Comparison of ENCODE assay signal across 8 cellular contexts in genomic region chr7:55593515-55594318, GRCh38. TPM values are rescaled to one million over a fixed set of nuclear protein-coding genes. Genes with fewer than 3 reads are reported as not detected.
DNase-seq lines count a peak whose midpoint lies in the region; ATAC-seq, FAIRE-seq and TF ChIP-seq lines count a peak whose summit lies in the region.

No MANE protein-coding gene starts in this region.

- no peaks in the 10 kb centered on the region for H3K36me3 Mint-ChIP-seq in CD4-positive, alpha-beta memory T cell

- no peak overlapping the region for H3K4me3 Mint-ChIP-seq in CD4-positive, alpha-beta memory T cell

- in situ Hi-C loops in astrocyte of the cerebellum (cut with HindIII; ENCODE audit: low sequenced_read_pairs), result no loop called here

- H3K4me1 Mint-ChIP-seq in CD4-positive, alpha-beta memory T cell, result peaks cover 7 to 24% (median 15%) of the 10 kb centered on the region in 4 donors

- H3K4me2 ChIP-seq in Loucy (ENCODE audit: low read depth, low read length, poor library complexity, severe bottlenecking) (no peak overlapping the region), keratinocyte (ENCODE audit: control insufficient read depth, extremely low read depth, insufficient read depth, low read depth, low read length) (no peak overlapping the region)

- H3K27me3 Mint-ChIP-seq in CD4-positive, alpha-beta memory T cell, result peaks cover 4 to 6% of the 10 kb centered on the region in 2 donors

- dilution Hi-C loops in keratinocyte (cut with MboI; ENCODE audit: extremely low pct_ligation_motif_present, low sequenced_read_pairs), result no loop called here

- peak; percentile 85 for TF ChIP-seq CTCF in Loucy (conservative IDR thresholded peaks at IDR 0.05; ENCODE audit: low read length)
- peak; percentile 75 for TF ChIP-seq CTCF in astrocyte of the cerebellum (IDR thresholded peaks at IDR 0.05; ENCODE audit: low read depth, low read length, missing control alignments)
- peak; percentile 89 to 96 (median 90) for TF ChIP-seq CTCF in keratinocyte (optimal IDR thresholded peaks at IDR 0.05 in 1 of 3, IDR thresholded peaks at IDR 0.05 in 1 of 3, conservative IDR thresholded peaks at IDR 0.05 in 1 of 3; ENCODE audit: extremely low read depth in 1 of 3, insufficient read depth in 2 of 3, low read length in 3 of 3)

- no peak overlapping the region for H3K27ac Mint-ChIP-seq in CD4-positive, alpha-beta memory T cell

- H3K9me1 ChIP-seq in keratinocyte (ENCODE audit: control insufficient read depth, extremely low read depth, insufficient read depth, low read length), result no peaks in the 10 kb centered on the region

- H3K9ac ChIP-seq in Loucy (ENCODE audit: low read depth, low read length, poor library complexity, severe bottlenecking) (no peak overlapping the region), keratinocyte (ENCODE audit: control insufficient read depth, extremely low read depth, insufficient read depth, low read length) (no peak overlapping the region)

- no peak for FAIRE-seq in keratinocyte (lab: Jason Lieb, UNC)

- POLR2A ChIA-PET in CD4-positive, alpha-beta memory T cell (lab: Charles Lee; ENCODE audit: partially characterized antibody), result interaction anchor here (1.0 to 2.5 kb wide), 3 partner anchors 21 to 61 kb away, joined by 3 to 10 read pairs (median 4); partner anchors contain the start of gene VOPP1

- ATAC-seq in GM19395 (IDR thresholded peaks at IDR 0.05; ENCODE audit: unreplicated experiment) (peak; percentile 60), GM18873 (IDR thresholded peaks at IDR 0.05; ENCODE audit: low FRiP score, unreplicated experiment) (no peak)

- no peaks in the 10 kb centered on the region for H3K9me3 ChIP-seq in CD4-positive, alpha-beta memory T cell (ENCODE audit: control insufficient read depth in 1 of 2, low read length in 2 of 2)
- H3K9me3 ChIP-seq in Loucy (ENCODE audit: insufficient read depth, low read depth, low read length), result no peaks in the 10 kb centered on the region
- H3K9me3 ChIP-seq in keratinocyte (ENCODE audit: control insufficient read depth, low read depth, low read length), result no peaks in the 10 kb centered on the region

- peaks cover 17% of the 10 kb centered on the region for H3K4me1 ChIP-seq in CD4-positive, alpha-beta memory T cell (ENCODE audit: insufficient read depth, low read length)
- H3K4me1 ChIP-seq in Loucy (ENCODE audit: insufficient read depth, low read length, poor library complexity, severe bottlenecking) (no peaks in the 10 kb centered on the region), keratinocyte (ENCODE audit: control insufficient read depth, extremely low read depth, insufficient read depth, low read length) (no peaks in the 10 kb centered on the region)

- H3F3A ChIP-seq in Loucy (ENCODE audit: low read depth), result no peaks in the 10 kb centered on the region

- no peaks in the 10 kb centered on the region for H3K79me2 ChIP-seq in Loucy (ENCODE audit: insufficient read depth, low read length)
- H3K79me2 ChIP-seq in keratinocyte (ENCODE audit: control insufficient read depth, insufficient read depth, low read length), result no peaks in the 10 kb centered on the region

- peaks cover 0 to 2% (median 0%) of the 10 kb centered on the region in 8 donors for H3K9me3 Mint-ChIP-seq in CD4-positive, alpha-beta memory T cell

- H3K4me3 ChIP-seq in CD4-positive, alpha-beta memory T cell (ENCODE audit: low read length in 2 of 2), result no peak overlapping the region
- H3K4me3 ChIP-seq in Loucy (ENCODE audit: low read length, poor library complexity, severe bottlenecking) (no peak overlapping the region), astrocyte of the cerebellum (ENCODE audit: low read depth, low read length) (no peak overlapping the region), keratinocyte (ENCODE audit: control insufficient read depth in 2 of 3, extremely low read depth in 1 of 3, insufficient read depth in 2 of 3, low read depth in 1 of 3, low read length in 3 of 3) (no peak overlapping the region)

- H3K27ac ChIP-seq in CD4-positive, alpha-beta memory T cell (ENCODE audit: low read depth, low read length), result no peak overlapping the region
- no peak overlapping the region for H3K27ac ChIP-seq in keratinocyte (ENCODE audit: control insufficient read depth, insufficient read depth, low read length)

- H3K27me3 ChIP-seq in CD4-positive, alpha-beta memory T cell (ENCODE audit: insufficient read depth, low read length), result no peaks in the 10 kb centered on the region
- H3K27me3 ChIP-seq in Loucy (ENCODE audit: insufficient read depth, low read length, poor library complexity, severe bottlenecking) (no peaks in the 10 kb centered on the region), keratinocyte (ENCODE audit: control insufficient read depth, extremely low read depth, insufficient read depth, low read length) (peaks cover 17% of the 10 kb centered on the region)

- CTCF ChIA-PET in CD4-positive, alpha-beta memory T cell (lab: Charles Lee; ENCODE audit: partially characterized antibody), result interaction anchor here (0.6 to 4.6 kb wide), 25 partner anchors 11 to 471 kb away, joined by 3 to 23 read pairs (median 4); partner anchors contain the start of gene VOPP1

- no peaks in the 10 kb centered on the region for H3K9me2 ChIP-seq in Loucy (replicated peaks; ENCODE audit: low read depth, low read length)

- H4K20me1 ChIP-seq in Loucy (ENCODE audit: insufficient read depth, low read length, poor library complexity, severe bottlenecking), result no peaks in the 10 kb centered on the region
- no peaks in the 10 kb centered on the region for H4K20me1 ChIP-seq in keratinocyte (ENCODE audit: control insufficient read depth, extremely low read depth, insufficient read depth, low read length)

- peak; percentile 50 to 67 (median 55) for DNase-seq in CD4-positive, alpha-beta memory T cell
- DNase-seq in T-helper 2 cell (peak; percentile 25 to 63 (median 52)), astrocyte of the cerebellum (ENCODE audit: low read depth) (no peak), keratinocyte (ENCODE audit: low read depth, low spot score) (no peak)
- peak; percentile 79 for DNase-seq in stimulated activated CD4-positive, alpha-beta T cell treated with anti-CD3 and anti-CD28 coated beads, Interleukin-4, amount 100 ng/mL, for 24 hours

- intact Hi-C loops in CD4-positive, alpha-beta memory T cell (cut with micrococcal nuclease), result loop anchor here (1.0 to 2.0 kb wide), 3 partner anchors 21 to 160 kb away; partner anchors contain the start of gene VOPP1

- no peaks in the 10 kb centered on the region for H3K36me3 ChIP-seq in CD4-positive, alpha-beta memory T cell (ENCODE audit: insufficient read depth, low read length)
- H3K36me3 ChIP-seq in Loucy (ENCODE audit: insufficient read depth, low read length) (no peaks in the 10 kb centered on the region), keratinocyte (ENCODE audit: control insufficient read depth in 2 of 2, extremely low read depth in 1 of 2, insufficient read depth in 2 of 2, low read length in 2 of 2) (no peaks in the 10 kb centered on the region)

- H2AFZ ChIP-seq in Loucy (ENCODE audit: low read length), result peak overlapping the region; percentile 55; the same call in 1 of the 2 replicates
- H2AFZ ChIP-seq in keratinocyte (ENCODE audit: control insufficient read depth, low read length), result no peak overlapping the region

RNA-seq across cellular contexts. Expression of gene VOPP1, which starts 21.4 kb away (rescaled TPM):
- 10 to 100 TPM; 91.0 to 98.7 TPM for total RNA-seq in CD4-positive, alpha-beta memory T cell
- 10 to 100 TPM; 43.0 to 90.4 TPM for polyA plus RNA-seq in CD4-positive, alpha-beta memory T cell
- polyA plus RNA-seq in keratinocyte, result 34.2 to 60.4 TPM (median 49.2 TPM) in 3 replicates
- polyA plus RNA-seq in keratinocyte (2011; ENCODE audit: low read depth), result 7.2 TPM
- polyA plus RNA-seq in keratinocyte (2011; cell fraction: cytosol; rRNA removed), result 42.3 and 47.9 TPM in 2 replicates
- 34.4 and 35.2 TPM in 2 replicates for polyA plus RNA-seq in keratinocyte (2011; cell fraction: nucleus; rRNA removed)
- 17.1 and 63.0 TPM in 2 replicates for polyA plus RNA-seq in keratinocyte (2012; ENCODE audit: low replicate concordance)
- polyA minus RNA-seq in keratinocyte, result 60.1 to 103 TPM (median 80.4 TPM) in 3 replicates
- polyA minus RNA-seq in keratinocyte (2011; cell fraction: cytosol; rRNA and poly(A)+ RNA removed), result 69.4 TPM
- 39.7 and 54.4 TPM in 2 replicates for polyA minus RNA-seq in keratinocyte (2011; cell fraction: nucleus; rRNA and poly(A)+ RNA removed)

Comparison
In these comparisons a context has a peak if more than half of its experiments do, and no peak if none do; other contexts are left out.
1. DNase-seq: peak in CD4-positive, alpha-beta memory T cell (5 of 5), T-helper 2 cell (5 of 5) and stimulated activated CD4-positive, alpha-beta T cell treated with anti-CD3 and anti-CD28 coated beads, Interleukin-4, amount 100 ng/mL, for 24 hours (single experiment); none in astrocyte of the cerebellum (single experiment) and keratinocyte (single experiment).
2. Peak in every context shown above with its lines, with median percentiles within 50 percentile points of each other: CTCF ChIP-seq.